ENCODE assay signal across 15 cellular contexts in the genomic region with DNA sequence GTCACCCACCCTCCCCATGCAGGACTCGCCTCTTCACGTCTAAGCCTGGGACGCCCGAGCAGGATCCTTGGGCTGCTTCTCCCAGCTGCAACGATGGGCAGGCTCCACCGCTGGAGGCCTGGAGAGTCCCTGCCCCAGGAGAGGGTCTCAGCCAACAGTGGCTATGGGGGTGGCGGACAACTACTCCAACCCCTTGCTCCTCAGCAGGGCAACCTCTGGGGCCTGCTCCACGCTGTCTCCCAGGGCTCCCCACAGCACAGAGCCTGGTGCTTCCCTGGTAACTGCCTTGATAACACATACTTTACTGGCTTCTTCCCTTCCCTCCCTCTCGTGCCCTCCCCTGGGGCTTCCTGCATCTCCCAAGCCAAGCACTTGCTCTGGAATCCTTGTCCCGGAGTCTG.
DNase-seq lines count a peak whose midpoint lies in the region; ATAC-seq lines count a peak whose summit lies in the region.
"Had no signal": no experiment of that assay in that cellular context is flagged by ENCODE, and none has a peak within 500 bp of the region (broad histone marks: within the 10 kb centered on the region; RNA-seq: fewer than 3 reads in every experiment).

No MANE protein-coding gene starts in this region.

- H3K14ac ChIP-seq in trophoblast cell (ENCODE audit: low read length), result no peak overlapping the region

- H3K18ac ChIP-seq in trophoblast cell (ENCODE audit: low read length), result no peak overlapping the region

- no peak overlapping the region for H3K4ac ChIP-seq in trophoblast cell (ENCODE audit: low read depth, low read length)

- H3K4me1 ChIP-seq in trophoblast cell (ENCODE audit: control insufficient read depth in 1 of 2, insufficient read depth in 2 of 2, low read length in 2 of 2), result peaks cover 0 to 2% of the 10 kb centered on the region in 2 experiments

- H2AK5ac ChIP-seq in trophoblast cell (ENCODE audit: low read length), result no peak overlapping the region

- H3K79me2 ChIP-seq in trophoblast cell (ENCODE audit: control insufficient read depth, insufficient read depth, low read length, poor library complexity), result no peaks in the 10 kb centered on the region

- peak overlapping the region; percentile 13 for H4K91ac ChIP-seq in trophoblast cell (ENCODE audit: low read depth, low read length)

- peaks cover 4% of the 10 kb centered on the region for H3K27me3 Mint-ChIP-seq in stimulated activated naive CD8-positive, alpha-beta T cell treated with anti-CD3 and anti-CD28 coated beads, Interleukin-15, amount 100 ng/mL, for 72 hours

- no peaks in the 10 kb centered on the region for H3K79me1 ChIP-seq in trophoblast cell (ENCODE audit: low read length)

- no peak overlapping the region for H2AFZ ChIP-seq in trophoblast cell (ENCODE audit: insufficient read depth, low read length, poor library complexity)

- no peak for DNase-seq in stimulated activated naive CD8-positive, alpha-beta T cell treated with anti-CD3 and anti-CD28 coated beads, Interleukin-15, amount 100 ng/mL, for 72 hours
- DNase-seq in stimulated activated naive CD8-positive, alpha-beta T cell treated with anti-CD3 and anti-CD28 coated beads, Interleukin-15, Interleukin-2, amounts not matched to agents 100 U/mL and 50 U/mL, for 24 hours, result no peak
- DNase-seq in trophoblast cell (no peak), DMS53 (lab: John Stamatoyannopoulos, UW) (no peak)
- DNase-seq: AML-193, DMS79, GF-D8, Karpas-422, NCI-H1930, NCI-H2171, SHP77 treated with DMSO at 0.1 percent for 48 hours had no signal

- H3K4me1 Mint-ChIP-seq in stimulated activated naive CD8-positive, alpha-beta T cell treated with anti-CD3 and anti-CD28 coated beads, Interleukin-15, amount 100 ng/mL, for 72 hours, result no peaks in the 10 kb centered on the region

- WGBS in trophoblast cell (ENCODE audit: extremely low coverage, insufficient coverage, insufficient read length), result no CpG with 5 or more reads among the region's 10 CpGs

- no peak overlapping the region for H4K12ac ChIP-seq in trophoblast cell (ENCODE audit: low read depth, low read length)

- H2BK5ac ChIP-seq in trophoblast cell (ENCODE audit: low read depth, low read length, poor library complexity), result no peak overlapping the region

- no peak overlapping the region for H3K9ac ChIP-seq in trophoblast cell (ENCODE audit: low read length)

- no peaks in the 10 kb centered on the region for H3K36me3 ChIP-seq in trophoblast cell (ENCODE audit: control insufficient read depth in 1 of 2, insufficient read depth in 2 of 2, low read length in 2 of 2)

- no peak overlapping the region for H2BK12ac ChIP-seq in trophoblast cell (ENCODE audit: low read length)

- no peak overlapping the region for H4K8ac ChIP-seq in trophoblast cell (ENCODE audit: low read depth, low read length)

- no peaks in the 10 kb centered on the region for H3K9me3 ChIP-seq in trophoblast cell (ENCODE audit: insufficient read depth, low read depth, low read length)

- no peak overlapping the region for H3K23ac ChIP-seq in trophoblast cell (ENCODE audit: low read length)

- H2BK120ac ChIP-seq in trophoblast cell (ENCODE audit: insufficient read depth, low read length, poor library complexity), result no peak overlapping the region

- H3K4me2 ChIP-seq in trophoblast cell (ENCODE audit: low read length), result no peak overlapping the region

- peak; percentile 27 for ATAC-seq in stimulated activated naive CD8-positive, alpha-beta T cell treated with anti-CD3 and anti-CD28 coated beads, Interleukin-15, amount 100 ng/mL, for 72 hours
- ATAC-seq in stimulated activated naive CD8-positive, alpha-beta T cell treated with anti-CD3 and anti-CD28 coated beads, Interleukin-15, Interleukin-2, amounts not matched to agents 100 U/mL and 50 U/mL, for 24 hours, result no peak
- peak; percentile 8 for ATAC-seq in esophagus mucosa
- ATAC-seq in HG03342 (IDR thresholded peaks at IDR 0.05; ENCODE audit: unreplicated experiment), result no peak
- ATAC-seq in GM21423 (IDR thresholded peaks at IDR 0.05; ENCODE audit: unreplicated experiment), result no peak
- no peak for ATAC-seq in HG03045 (IDR thresholded peaks at IDR 0.05; ENCODE audit: unreplicated experiment)

- no peak overlapping the region for H3K27ac Mint-ChIP-seq in stimulated activated naive CD8-positive, alpha-beta T cell treated with anti-CD3 and anti-CD28 coated beads, Interleukin-15, amount 100 ng/mL, for 72 hours

- no peak overlapping the region for H3K4me3 ChIP-seq in trophoblast cell (ENCODE audit: low read depth, low read length)

- H3K9me3 Mint-ChIP-seq in stimulated activated naive CD8-positive, alpha-beta T cell treated with anti-CD3 and anti-CD28 coated beads, Interleukin-15, amount 100 ng/mL, for 72 hours, result peaks cover 3 to 4% of the 10 kb centered on the region in 2 donors

- H3K4me3 Mint-ChIP-seq in stimulated activated naive CD8-positive, alpha-beta T cell treated with anti-CD3 and anti-CD28 coated beads, Interleukin-15, amount 100 ng/mL, for 72 hours, result no peak overlapping the region

- H3K27ac ChIP-seq in trophoblast cell (ENCODE audit: low read depth, low read length), result no peak overlapping the region

- no peaks in the 10 kb centered on the region for H3K27me3 ChIP-seq in trophoblast cell (ENCODE audit: insufficient read depth, low read length)

Comparison
In these comparisons a context has a peak if more than half of its experiments do, and no peak if none do; other contexts are left out.
1. ATAC-seq: peak in stimulated activated naive CD8-positive, alpha-beta T cell treated with anti-CD3 and anti-CD28 coated beads, Interleukin-15, amount 100 ng/mL, for 72 hours (single experiment) and esophagus mucosa (single experiment); none in stimulated activated naive CD8-positive, alpha-beta T cell treated with anti-CD3 and anti-CD28 coated beads, Interleukin-15, Interleukin-2, amounts not matched to agents 100 U/mL and 50 U/mL, for 24 hours (single experiment), HG03342 (single experiment), GM21423 (single experiment) and HG03045 (single experiment).